Comparison of ENCODE assay signal across 5 cellular contexts in the genomic region with DNA sequence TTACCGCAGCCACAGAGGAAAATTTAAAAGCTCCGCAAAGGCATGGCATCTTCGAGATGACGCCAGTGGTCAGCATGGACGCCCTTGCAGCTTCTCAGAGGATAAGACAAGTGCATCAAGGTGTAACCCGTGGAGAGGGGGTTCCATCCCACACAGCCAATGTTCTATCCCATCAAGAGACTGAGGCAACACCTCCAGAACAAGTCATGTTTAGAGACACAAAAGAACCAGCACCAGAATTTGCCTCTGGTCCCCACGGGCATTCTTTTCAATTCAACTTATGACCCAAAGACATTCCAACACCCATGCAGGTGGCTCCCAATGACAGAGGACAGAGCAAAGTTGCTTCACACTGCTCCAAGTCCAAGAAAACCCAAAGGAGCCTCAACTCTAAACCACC. TPM values are rescaled to one million over a fixed set of nuclear protein-coding genes. Genes with fewer than 3 reads are reported as not detected.
"Had no signal": no experiment of that assay in that cellular context is flagged by ENCODE, and none has a peak within 500 bp of the region (broad histone marks: within the 10 kb centered on the region; RNA-seq: fewer than 3 reads in every experiment).

No MANE protein-coding gene starts in this region.

- H3K4me3 ChIP-seq: GM23338 had no signal

- ATAC-seq: GM23338 had no signal

- DNase-seq: H9, HCEC 1CT, IMR-90 had no signal

- H3K4me3 Mint-ChIP-seq: GM23338, H9 had no signal

- H3K27ac Mint-ChIP-seq: GM23338, H9 had no signal

RNA-seq across cellular contexts. Expression of a gene that starts 20.7 kb away (rescaled TPM):
- total RNA-seq: HT-29 had no signal
